1 cellular context compared by ENCODE assay signal in genomic region chr18:47970664-47971523, GRCh38.
TF ChIP-seq lines count a peak whose summit lies in the region.

No MANE protein-coding gene starts in this region.

TF ChIP-seq in GM12878, 131 proteins besides CTCF, POLR2A, EP300 and RAD21:
- TF ChIP-seq JUNB (IDR thresholded peaks at IDR 0.05) (peak; percentile 21; the same call in 1 of the 2 replicates), TCF7 (IDR thresholded peaks at IDR 0.05; ENCODE audit: borderline replicate concordance) (no peak), CREB1 (IDR thresholded peaks at IDR 0.05; ENCODE audit: low read depth) (peak; percentile 58; the same call in 1 of the 2 replicates), BRCA1 (IDR thresholded peaks at IDR 0.05; ENCODE audit: low read depth, low read length) (no peak), ATF7 (IDR thresholded peaks at IDR 0.05; ENCODE audit: low read depth) (peak; percentile 82), PML (IDR thresholded peaks at IDR 0.05; ENCODE audit: low read length) (no peak), CBFB (IDR thresholded peaks at IDR 0.05; ENCODE audit: low read depth) (no peak), SPI1 (IDR thresholded peaks at IDR 0.05; ENCODE audit: borderline replicate concordance, insufficient read depth, low read depth, low read length) (peak; percentile 98)
